ENCODE assay signal across 8 cellular contexts in genomic region chr6:2841264-2842138, GRCh38. TPM values are rescaled to one million over a fixed set of nuclear protein-coding genes. Genes with fewer than 3 reads are reported as not detected.
DNase-seq lines count a peak whose midpoint lies in the region; ATAC-seq, FAIRE-seq and TF ChIP-seq lines count a peak whose summit lies in the region.

Gene SERPINB1 (minus strand): TSS chr6:2841863. CDS start chr6:2840586, 1,277 bp downstream.

- peak; percentile 86 for DNase-seq in ELR (ENCODE audit: low read depth)
- DNase-seq in HEK293T (ENCODE audit: extremely low spot score), result peak; percentile 72
- DNase-seq in NCI-H1694 treated with DMSO at 0.1 percent for 48 hours (lab: John Stamatoyannopoulos, UW), result peak; percentile 63
- DNase-seq in T1000 (lab: John Stamatoyannopoulos, UW), result peak; percentile 31
- DNase-seq in GM12878 (ENCODE audit: low read depth, low spot score), result no peak
- peak; percentile 47 to 70 for DNase-seq in hippocampal formation (lab: John Stamatoyannopoulos, UW)
- peak; percentile 89 for DNase-seq in renal cortical epithelial cell (ENCODE audit: low read depth)
- DNase-seq in aorta, result peak; percentile 96 to 97

- no peaks in the 10 kb centered on the region for H3K79me2 ChIP-seq in GM12878 (ENCODE audit: control insufficient read depth, insufficient read depth, low read length)

- peak; percentile 51; the same call in 1 of the 2 replicates for TF ChIP-seq POLR2A in GM12878 (IDR thresholded peaks at IDR 0.05; ENCODE audit: low read depth, low read length)

- H3K9ac ChIP-seq in GM12878 (ENCODE audit: control insufficient read depth, insufficient read depth, low read length), result no peak within 1 kb of the TSS

- H3K4me1 ChIP-seq in GM12878 (ENCODE audit: control insufficient read depth, insufficient read depth, low read length) (peaks cover 4% of the 10 kb centered on the region; the same call in 1 of the 2 replicates), aorta (ENCODE audit: control insufficient read depth in 1 of 2, insufficient read depth in 2 of 2, low read length in 2 of 2) (peaks cover 0 to 3% of the 10 kb centered on the region in 2 donors)

- no peak for TF ChIP-seq EP300 in GM12878 (IDR thresholded peaks at IDR 0.05; ENCODE audit: borderline replicate concordance in 1 of 2, control insufficient read depth in 1 of 2, low read depth in 2 of 2, low read length in 2 of 2)

- no peak within 1 kb of the TSS; the same call in 1 of the 2 replicates for H2AFZ ChIP-seq in GM12878 (ENCODE audit: control insufficient read depth, low read depth, low read length)

- H3K27me3 ChIP-seq in GM12878 (replicated peaks in 1 of 2; ENCODE audit: control insufficient read depth in 2 of 2, insufficient read depth in 2 of 2, low read length in 1 of 2), result peaks cover 0 to 5% of the 10 kb centered on the region in 2 experiments; a peak in 3 of 4 replicates
- no peaks in the 10 kb centered on the region for H3K27me3 ChIP-seq in aorta (ENCODE audit: control insufficient read depth in 1 of 2, insufficient read depth in 2 of 2, low read length in 1 of 2)

- H3K9me3 ChIP-seq in GM12878 (replicated peaks; ENCODE audit: control insufficient read depth, insufficient read depth, low read length) (peaks cover 2% of the 10 kb centered on the region; the same call in 2 of the 3 replicates), aorta (ENCODE audit: control insufficient read depth, low read length) (no peaks in the 10 kb centered on the region)

- RAD21 ChIA-PET in GM12878 (lab: Charles Lee; ENCODE audit: unreplicated experiment), result interaction anchor here (0.7 to 8.3 kb wide), 16 partner anchors 9 to 185 kb away, joined by 3 to 129 read pairs (median 6); partner anchors contain the start of gene WRNIP1

- ATAC-seq in GM12878 (peak; percentile 76), aorta (ENCODE audit: low FRiP score) (peak; percentile 93)

- CTCF ChIA-PET in HEK293T (lab: Yijun Ruan, JAX) (interaction anchor here (0.6 to 1.4 kb wide), 6 partner anchors 8 to 188 kb away, joined by 3 to 7 read pairs (median 6); no protein-coding TSS in a partner anchor), GM12878 (lab: Yijun Ruan, JAX) (interaction anchor here (0.8 to 6.8 kb wide), 14 partner anchors 8 to 148 kb away, joined by 3 to 45 read pairs (median 4); partner anchors contain the start of gene MYLK4)

- 0 out of 6 replicates have a peak, but pooled peaks of 1 of the 3 experiments have one; percentile 0 for TF ChIP-seq CTCF in GM12878 (IDR thresholded peaks at IDR 0.05 in 2 of 3, conservative IDR thresholded peaks at IDR 0.05 in 1 of 3; ENCODE audit: control insufficient read depth in 2 of 3, extremely low read depth in 1 of 3, insufficient read depth in 1 of 3, low read depth in 3 of 3, low read length in 3 of 3)

- peak within 1 kb of the TSS; percentile 18 for H3K4me2 ChIP-seq in GM12878 (ENCODE audit: control insufficient read depth, insufficient read depth)

- POLR2A ChIA-PET in HEK293T (lab: Yijun Ruan, JAX) (interaction anchor here (0.7 to 2.7 kb wide), 14 partner anchors 9 to 222 kb away, joined by 3 to 19 read pairs (median 4); no protein-coding TSS in a partner anchor), GM12878 (lab: Charles Lee) (interaction anchor here (0.7 to 3.4 kb wide), 7 partner anchors 12 to 148 kb away, joined by 3 to 18 read pairs (median 4); no protein-coding TSS in a partner anchor)

- H4K20me1 ChIP-seq in GM12878 (ENCODE audit: control insufficient read depth, insufficient read depth), result no peaks in the 10 kb centered on the region

- no TSS peak for BruUV-seq in GM12878 (replicated peaks; lab: Mats Ljungman, UMichigan)

- SMC1A ChIA-PET in GM12878 (lab: Charles Lee; ENCODE audit: uncharacterized antibody, unreplicated experiment), result interaction anchor here (0.6 to 4.1 kb wide), 22 partner anchors 13 to 185 kb away, joined by 3 to 23 read pairs (median 4); partner anchors contain the start of genes MYLK4 and WRNIP1

- FAIRE-seq in GM12878 (lab: Jason Lieb, UNC), result no peak

- 2% methylated on average over 36 of the region's 67 CpGs for WGBS in GM12878 (ENCODE audit: insufficient coverage, insufficient replicate concordance, low lambda C conversion rate, missing lambda C conversion rate)
- WGBS in aorta, 2 donors, result 1 to 2% methylated on average over 41 to 67 of the region's 67 CpGs

- intact Hi-C loops in GM12878 (cut with micrococcal nuclease; ENCODE audit: unreplicated experiment) (loop anchor here (10.0 kb wide), 1 partner anchor 213 kb away; no protein-coding TSS in a partner anchor), aorta (cut with DNase I) (loop anchor here (5.0 kb wide), 2 partner anchors 49 to 146 kb away; no protein-coding TSS in a partner anchor)

- no peaks in the 10 kb centered on the region for H3K36me3 ChIP-seq in GM12878 (ENCODE audit: control insufficient read depth in 2 of 2, insufficient read depth in 2 of 2, low read length in 1 of 2)
- H3K36me3 ChIP-seq in aorta (ENCODE audit: control insufficient read depth in 1 of 2, insufficient read depth in 2 of 2, low read length in 1 of 2), result peaks cover 2 to 3% of the 10 kb centered on the region in 2 donors

- TF ChIP-seq RAD21 in GM12878 (IDR thresholded peaks at IDR 0.05; ENCODE audit: insufficient read depth, low read depth, low read length), result no peak

- no peak within 1 kb of the TSS; the same call in 1 of the 2 replicates for H3K4me3 ChIP-seq in GM12878
- H3K4me3 ChIP-seq in aorta (ENCODE audit: low read length in 2 of 2), result peak within 1 kb of the TSS; percentile 36 to 61

- in situ Hi-C loops in GM12878 (cut with MboI), result loop anchor here (5.0 to 10.0 kb wide), 3 partner anchors 73 to 213 kb away; no protein-coding TSS in a partner anchor

- no peak within 1 kb of the TSS for H3K27ac ChIP-seq in GM12878 (ENCODE audit: control insufficient read depth, insufficient read depth)
- peak within 1 kb of the TSS; percentile 84 to 94 for H3K27ac ChIP-seq in aorta (ENCODE audit: low read depth in 1 of 2, low read length in 2 of 2)

TF ChIP-seq in HEK293T, 16 proteins besides CTCF, POLR2A, EP300 and RAD21 (continues in another document):
- TF ChIP-seq LEF1 (IDR thresholded peaks at IDR 0.05; ENCODE audit: borderline replicate concordance) (no peak), FOXM1 (IDR thresholded peaks at IDR 0.05; ENCODE audit: borderline replicate concordance) (no peak), FOXK2 (IDR thresholded peaks at IDR 0.05) (no peak), CTBP1 (IDR thresholded peaks at IDR 0.05; ENCODE audit: borderline replicate concordance) (no peak), ELF4 (IDR thresholded peaks at IDR 0.05) (0 out of 2 replicates have a peak, but pooled peaks have one; percentile 22), NFRKB (IDR thresholded peaks at IDR 0.05) (no peak), BHLHE40 (IDR thresholded peaks at IDR 0.05; ENCODE audit: borderline replicate concordance) (no peak), SUZ12 (IDR thresholded peaks at IDR 0.05) (no peak), PKNOX1 (IDR thresholded peaks at IDR 0.05) (no peak)

TF ChIP-seq in GM12878, 131 proteins besides CTCF, POLR2A, EP300 and RAD21 (continues in another document):
- no peak; the same call in 1 of the 2 replicates for TF ChIP-seq GATAD2B (conservative IDR thresholded peaks at IDR 0.05; ENCODE audit: low read depth)
- no peak for TF ChIP-seq CBX5 (IDR thresholded peaks at IDR 0.05; ENCODE audit: low read depth)
- TF ChIP-seq STAT3 (IDR thresholded peaks at IDR 0.05; ENCODE audit: low read depth, low read length), result no peak
- TF ChIP-seq IKZF1 (conservative IDR thresholded peaks at IDR 0.05), result peak; percentile 73
- TF ChIP-seq BHLHE40 (IDR thresholded peaks at IDR 0.05; ENCODE audit: borderline replicate concordance in 1 of 2, low read depth in 2 of 2, low read length in 1 of 2), result peak in 1 of 2 experiments; percentile 58; a peak in 1 of 4 replicates
- TF ChIP-seq CHD2 (IDR thresholded peaks at IDR 0.05; ENCODE audit: borderline replicate concordance, low read depth, low read length), result no peak
- TF ChIP-seq BCLAF1 (IDR thresholded peaks at IDR 0.05), result no peak

RNA-seq across cellular contexts. Expression of gene SERPINB1, which starts in this region (rescaled TPM):
- 0.67 and 1.0 TPM in 2 replicates for total RNA-seq in GM12878 (2013; cell fraction: nucleolus; rRNA removed)
- total RNA-seq in GM12878 (2014; rRNA removed), result 0.45 and 0.65 TPM in 2 replicates
- 0.67 and 0.88 TPM in 2 replicates for total RNA-seq in GM12878 (2014; rRNA removed; fragmentation: Illumina TruSeq; extraction: Trizol)
- total RNA-seq in GM12878 (2021), result 1.6 TPM in 2 replicates
- 0.76 TPM for polyA plus RNA-seq in GM12878 (2011; ENCODE audit: low read depth)
- 2.4 and 3.5 TPM in 2 replicates for polyA plus RNA-seq in GM12878 (2011; rRNA removed)
- 0.88 and 0.99 TPM in 2 replicates for polyA plus RNA-seq in GM12878 (2011; cell fraction: cytosol; rRNA removed)
- 0.90 and 1.3 TPM in 2 replicates for polyA plus RNA-seq in GM12878 (2011; cell fraction: nucleus; rRNA removed)
- polyA plus RNA-seq in GM12878 (2012), result 1.3 and 2.3 TPM in 2 replicates
- 1.1 and 3.2 TPM in 2 replicates for polyA plus RNA-seq in GM12878 (2014; fragmentation: Illumina TruSeq; extraction: Trizol)
- 1 to 10 TPM in 1 of 2 experiments, under 1 TPM in 1; 0.82 to 1.8 TPM for polyA plus RNA-seq in GM12878 (2014; fragmentation: Nextera tagmentation; extraction: Ambion mirVana)
- 0.71 and 0.85 TPM in 2 replicates for polyA plus RNA-seq in GM12878 (2014; rRNA removed)
- polyA plus RNA-seq in GM12878 (2016; fragmentation: Nextera tagmentation; extraction: Ambion mirVana), result under 1 TPM; 0.67 to 0.72 TPM
- 1.1 and 1.8 TPM in 2 replicates for polyA minus RNA-seq in GM12878 (2011; rRNA and poly(A)+ RNA removed)
- polyA minus RNA-seq in GM12878 (2011; cell fraction: cytosol; rRNA and poly(A)+ RNA removed), result 1.2 and 1.6 TPM in 2 replicates
- polyA minus RNA-seq in GM12878 (2011; cell fraction: nucleus; rRNA and poly(A)+ RNA removed), result 0.85 and 1.1 TPM in 2 replicates
- total RNA-seq in renal cortical epithelial cell, result 43.6 and 79.7 TPM in 2 replicates
- 10 to 100 TPM; 42.8 to 46.6 TPM for total RNA-seq in aorta
- polyA plus RNA-seq in aorta, result 10 to 100 TPM; 30.2 to 59.5 TPM

Comparison
In these comparisons a context has a peak if more than half of its experiments do, and no peak if none do; other contexts are left out.
1. RNA of gene SERPINB1 (total RNA-seq): 42.8 to 46.6 TPM in aorta and 43.6 to 79.7 TPM in renal cortical epithelial cell; 0.45 to 1.6 TPM in GM12878; every median in the first group is over 10 times any median in the second.
2. RNA of gene SERPINB1 (polyA plus RNA-seq): 30.2 to 59.5 TPM in aorta; 0.67 to 3.5 TPM in GM12878; every median in the first group is over 4 times any median in the second.